Comparison of ENCODE assay signal across 11 cellular contexts in genomic region chr6:29850011-29850553, GRCh38. TPM values are rescaled to one million over a fixed set of nuclear protein-coding genes. Genes with fewer than 3 reads are reported as not detected.
DNase-seq lines count a peak whose midpoint lies in the region; ATAC-seq and TF ChIP-seq lines count a peak whose summit lies in the region.
"Had no signal": no experiment of that assay in that cellular context is flagged by ENCODE, and none has a peak within 500 bp of the region (broad histone marks: within the 10 kb centered on the region; RNA-seq: fewer than 3 reads in every experiment).

No MANE protein-coding gene starts in this region.

- H3K9ac ChIP-seq in duodenal mucosa (ENCODE audit: low read depth in 1 of 2, low read length in 2 of 2) = no peak overlapping the region

- no peak overlapping the region for H3K4me3 ChIP-seq in CD8-positive, alpha-beta T cell (ENCODE audit: low read depth, low read length)
- peak overlapping the region; percentile 38 to 61 for H3K4me3 ChIP-seq in duodenal mucosa (ENCODE audit: low read depth in 1 of 2, low read length in 2 of 2)
- H3K4me3 ChIP-seq in naive thymus-derived CD4-positive, alpha-beta T cell (ENCODE audit: low read length) = no peak overlapping the region
- no peak overlapping the region for H3K4me3 ChIP-seq in OCI-LY7 (ENCODE audit: low read depth, low read length, poor library complexity, severe bottlenecking)

- POLR2A ChIA-PET in CD8-positive, alpha-beta T cell (lab: Charles Lee) = no interaction called here
- POLR2A ChIA-PET in naive thymus-derived CD4-positive, alpha-beta T cell (lab: Charles Lee) = no interaction called here
- POLR2A ChIA-PET in OCI-LY7 (lab: Charles Lee) = no interaction called here

- no peaks in the 10 kb centered on the region for H3K9me3 Mint-ChIP-seq in CD8-positive, alpha-beta T cell
- no peaks in the 10 kb centered on the region for H3K9me3 Mint-ChIP-seq in T-helper 1 cell treated with Interleukin-12 subunit alpha and Interleukin-12 subunit beta and Interleukin-4 antibody, amounts not matched to agents 30 μg/mL and 1 μg/mL, for 36 hours
- peaks cover 0 to 7% (median 0%) of the 10 kb centered on the region in 11 donors for H3K9me3 Mint-ChIP-seq in naive thymus-derived CD4-positive, alpha-beta T cell

- no peak overlapping the region for H3K4me2 ChIP-seq in OCI-LY7 (ENCODE audit: low read length)

- CTCF ChIA-PET in CD8-positive, alpha-beta T cell (lab: Charles Lee) = interaction anchor here (0.6 to 2.9 kb wide), 5 partner anchors 117 to 280 kb away, joined by 3 to 21 read pairs (median 16); no protein-coding TSS in a partner anchor
- CTCF ChIA-PET in naive thymus-derived CD4-positive, alpha-beta T cell (lab: Charles Lee) = interaction anchor here (3.5 kb wide), 1 partner anchor 118 kb away, joined by 51 read pairs; no protein-coding TSS in a partner anchor
- CTCF ChIA-PET in OCI-LY7 (lab: Charles Lee; ENCODE audit: unreplicated experiment) = no interaction called here

- H3K27me3 Mint-ChIP-seq in CD8-positive, alpha-beta T cell (ENCODE audit: low read depth) = peaks cover 65% of the 10 kb centered on the region
- H3K27me3 Mint-ChIP-seq in T-helper 1 cell treated with Interleukin-12 subunit alpha and Interleukin-12 subunit beta and Interleukin-4 antibody, amounts not matched to agents 30 μg/mL and 1 μg/mL, for 36 hours (ENCODE audit: low read depth) = peaks cover 59% of the 10 kb centered on the region
- H3K27me3 Mint-ChIP-seq in naive thymus-derived CD4-positive, alpha-beta T cell = peaks cover 58 to 84% (median 68%) of the 10 kb centered on the region in 5 donors

- no peak overlapping the region for H2AFZ ChIP-seq in OCI-LY7 (ENCODE audit: low read length)

- no peak overlapping the region for H3K27ac ChIP-seq in CD8-positive, alpha-beta T cell (ENCODE audit: low read depth, low read length)
- H3K27ac ChIP-seq in duodenal mucosa (ENCODE audit: low read depth, low read length) = no peak overlapping the region
- no peak overlapping the region for H3K27ac ChIP-seq in naive thymus-derived CD4-positive, alpha-beta T cell (ENCODE audit: low read depth, low read length)
- no peak overlapping the region for H3K27ac ChIP-seq in OCI-LY7 (ENCODE audit: low read depth, low read length, poor library complexity, severe bottlenecking)
- H3K27ac ChIP-seq: neutrophil had no signal

- ATAC-seq in CD8-positive, alpha-beta T cell = no peak
- peak; percentile 58 for ATAC-seq in naive thymus-derived CD4-positive, alpha-beta T cell
- ATAC-seq in GM21381 (IDR thresholded peaks at IDR 0.05; ENCODE audit: unreplicated experiment) = no peak

- no peaks in the 10 kb centered on the region for H3K9me3 ChIP-seq in CD8-positive, alpha-beta T cell (ENCODE audit: low read length)
- H3K9me3 ChIP-seq in duodenal mucosa (ENCODE audit: control insufficient read depth in 1 of 2, low read length in 2 of 2) (no peaks in the 10 kb centered on the region), OCI-LY7 (ENCODE audit: low read length) (no peaks in the 10 kb centered on the region)
- no peaks in the 10 kb centered on the region for H3K9me3 ChIP-seq in naive thymus-derived CD4-positive, alpha-beta T cell (ENCODE audit: control insufficient read depth in 2 of 3, low read length in 3 of 3)
- H3K9me3 ChIP-seq: neutrophil had no signal

- TF ChIP-seq CTCF in CD8-positive, alpha-beta T cell (IDR thresholded peaks at IDR 0.05) = no peak
- TF ChIP-seq CTCF in OCI-LY7 (conservative IDR thresholded peaks at IDR 0.05; ENCODE audit: low read length) = no peak

- no peaks in the 10 kb centered on the region for H4K20me1 ChIP-seq in OCI-LY7 (ENCODE audit: insufficient read depth, low read length)

- no peaks in the 10 kb centered on the region for H3K79me2 ChIP-seq in OCI-LY7 (ENCODE audit: insufficient read depth, low read depth, low read length)

- peaks cover 8% of the 10 kb centered on the region for H3K4me1 Mint-ChIP-seq in CD8-positive, alpha-beta T cell (ENCODE audit: low read depth)
- peaks cover 17% of the 10 kb centered on the region for H3K4me1 Mint-ChIP-seq in T-helper 1 cell treated with Interleukin-12 subunit alpha and Interleukin-12 subunit beta and Interleukin-4 antibody, amounts not matched to agents 30 μg/mL and 1 μg/mL, for 36 hours (ENCODE audit: low read depth)
- H3K4me1 Mint-ChIP-seq in naive thymus-derived CD4-positive, alpha-beta T cell = peaks cover 0 to 23% (median 13%) of the 10 kb centered on the region in 7 donors

- H3K27me3 ChIP-seq in CD8-positive, alpha-beta T cell (ENCODE audit: insufficient read depth, low read length) = peaks cover 26% of the 10 kb centered on the region
- peaks cover 13 to 19% of the 10 kb centered on the region in 2 donors for H3K27me3 ChIP-seq in duodenal mucosa (ENCODE audit: control insufficient read depth in 1 of 2, insufficient read depth in 2 of 2, low read length in 2 of 2)
- H3K27me3 ChIP-seq in naive thymus-derived CD4-positive, alpha-beta T cell (ENCODE audit: control insufficient read depth in 2 of 2, insufficient read depth in 2 of 2, low read length in 2 of 2) = peaks cover 9 to 13% of the 10 kb centered on the region in 2 donors

- H3K9me2 ChIP-seq in OCI-LY7 (ENCODE audit: insufficient read depth, low read length) = no peaks in the 10 kb centered on the region

- H3K36me3 Mint-ChIP-seq in CD8-positive, alpha-beta T cell = no peaks in the 10 kb centered on the region
- H3K36me3 Mint-ChIP-seq in T-helper 1 cell treated with Interleukin-12 subunit alpha and Interleukin-12 subunit beta and Interleukin-4 antibody, amounts not matched to agents 30 μg/mL and 1 μg/mL, for 36 hours (ENCODE audit: low read depth) = no peaks in the 10 kb centered on the region
- peaks cover 0 to 3% (median 0%) of the 10 kb centered on the region in 5 donors for H3K36me3 Mint-ChIP-seq in naive thymus-derived CD4-positive, alpha-beta T cell

- H3K36me3 ChIP-seq in CD8-positive, alpha-beta T cell (ENCODE audit: insufficient read depth, low read length) = no peaks in the 10 kb centered on the region
- H3K36me3 ChIP-seq in duodenal mucosa (ENCODE audit: control insufficient read depth in 1 of 2, insufficient read depth in 2 of 2, low read length in 2 of 2) (no peaks in the 10 kb centered on the region), OCI-LY7 (ENCODE audit: insufficient read depth, low read length) (no peaks in the 10 kb centered on the region)
- no peaks in the 10 kb centered on the region for H3K36me3 ChIP-seq in naive thymus-derived CD4-positive, alpha-beta T cell (ENCODE audit: control insufficient read depth in 2 of 3, insufficient read depth in 3 of 3, low read length in 3 of 3)
- H3K36me3 ChIP-seq: neutrophil had no signal

- peaks cover 3% of the 10 kb centered on the region for H3K4me1 ChIP-seq in CD8-positive, alpha-beta T cell (ENCODE audit: insufficient read depth, low read length)
- peaks cover 4 to 5% of the 10 kb centered on the region in 2 donors for H3K4me1 ChIP-seq in duodenal mucosa (ENCODE audit: control insufficient read depth in 1 of 2, insufficient read depth in 2 of 2, low read length in 2 of 2)
- no peaks in the 10 kb centered on the region for H3K4me1 ChIP-seq in naive thymus-derived CD4-positive, alpha-beta T cell (ENCODE audit: control insufficient read depth in 2 of 2, insufficient read depth in 2 of 2, low read length in 2 of 2)
- H3K4me1 ChIP-seq in OCI-LY7 (ENCODE audit: insufficient read depth, low read length, poor library complexity, severe bottlenecking) = no peaks in the 10 kb centered on the region

- intact Hi-C loops in CD8-positive, alpha-beta T cell (cut with DNase I, micrococcal nuclease) = no loop called here
- intact Hi-C loops in naive thymus-derived CD4-positive, alpha-beta T cell (cut with micrococcal nuclease) = loop anchor here in 1 of 2 donors (5.0 kb wide), 1 partner anchor 77 kb away; no protein-coding TSS in a partner anchor
- intact Hi-C loops in OCI-LY7 (cut with micrococcal nuclease; ENCODE audit: unreplicated experiment) = no loop called here

- DNase-seq in CD8-positive, alpha-beta T cell = peak in 2 of 7 experiments; percentile 17 to 42
- DNase-seq in naive thymus-derived CD4-positive, alpha-beta T cell = peak in 3 of 9 donors; percentile 14 to 37 (median 16)
- DNase-seq in DMS153 (lab: John Stamatoyannopoulos, UW) = no peak
- DNase-seq in OCI-LY7 (ENCODE audit: low spot score) = no peak
- DNase-seq in D341Med (ENCODE audit: low spot score) = no peak
- DNase-seq: KBM-7 had no signal

- no peak overlapping the region for H3K27ac Mint-ChIP-seq in CD8-positive, alpha-beta T cell
- H3K27ac Mint-ChIP-seq in T-helper 1 cell treated with Interleukin-12 subunit alpha and Interleukin-12 subunit beta and Interleukin-4 antibody, amounts not matched to agents 30 μg/mL and 1 μg/mL, for 36 hours = peak overlapping the region; percentile 23
- no peak overlapping the region for H3K27ac Mint-ChIP-seq in naive thymus-derived CD4-positive, alpha-beta T cell

- H3K4me3 Mint-ChIP-seq in CD8-positive, alpha-beta T cell = peak overlapping the region; percentile 50
- H3K4me3 Mint-ChIP-seq in T-helper 1 cell treated with Interleukin-12 subunit alpha and Interleukin-12 subunit beta and Interleukin-4 antibody, amounts not matched to agents 30 μg/mL and 1 μg/mL, for 36 hours = peak overlapping the region; percentile 12
- peak overlapping the region in 8 of 10 donors; percentile 1 to 76 (median 67) for H3K4me3 Mint-ChIP-seq in naive thymus-derived CD4-positive, alpha-beta T cell

- no TSS peak for BruUV-seq in OCI-LY7 (replicated peaks; lab: Mats Ljungman, UMichigan)

RNA-seq across cellular contexts. Expression of gene HLA-G, which starts 22.5 kb away (rescaled TPM):
- total RNA-seq in CD8-positive, alpha-beta T cell = 1 to 10 TPM; 6.9 to 7.2 TPM
- total RNA-seq in naive thymus-derived CD4-positive, alpha-beta T cell = 1 to 10 TPM in 1 of 5 experiments, under 1 TPM in 3, not detected in 1; 0.32 to 2.7 (median 0.64) TPM
- 1 to 10 TPM in 1 of 2 donors, under 1 TPM in 1; 0.98 to 1.0 TPM for polyA plus RNA-seq in naive thymus-derived CD4-positive, alpha-beta T cell
- total RNA-seq in OCI-LY7 (2014; rRNA removed; shearing (Covaris generic)) = not detected in 2 replicates
- total RNA-seq in OCI-LY7 (2022) = 0.57 and 0.70 TPM in 2 replicates
- total RNA-seq: subcutaneous adipose tissue had no signal

Comparison
In these comparisons a context has a peak if more than half of its experiments do, and no peak if none do; other contexts are left out.
1. H3K4me3 ChIP-seq: peak in duodenal mucosa (2 of 2); none in CD8-positive, alpha-beta T cell (single experiment), naive thymus-derived CD4-positive, alpha-beta T cell (single experiment) and OCI-LY7 (single experiment).
2. H3K4me3 Mint-ChIP-seq: peak in every context shown above with its lines; median percentile 67 in naive thymus-derived CD4-positive, alpha-beta T cell; 50 in CD8-positive, alpha-beta T cell; 12 in T-helper 1 cell treated with Interleukin-12 subunit alpha and Interleukin-12 subunit beta and Interleukin-4 antibody, amounts not matched to agents 30 μg/mL and 1 μg/mL, for 36 hours.